ENCODE assay signal across 8 cellular contexts in the genomic region with DNA sequence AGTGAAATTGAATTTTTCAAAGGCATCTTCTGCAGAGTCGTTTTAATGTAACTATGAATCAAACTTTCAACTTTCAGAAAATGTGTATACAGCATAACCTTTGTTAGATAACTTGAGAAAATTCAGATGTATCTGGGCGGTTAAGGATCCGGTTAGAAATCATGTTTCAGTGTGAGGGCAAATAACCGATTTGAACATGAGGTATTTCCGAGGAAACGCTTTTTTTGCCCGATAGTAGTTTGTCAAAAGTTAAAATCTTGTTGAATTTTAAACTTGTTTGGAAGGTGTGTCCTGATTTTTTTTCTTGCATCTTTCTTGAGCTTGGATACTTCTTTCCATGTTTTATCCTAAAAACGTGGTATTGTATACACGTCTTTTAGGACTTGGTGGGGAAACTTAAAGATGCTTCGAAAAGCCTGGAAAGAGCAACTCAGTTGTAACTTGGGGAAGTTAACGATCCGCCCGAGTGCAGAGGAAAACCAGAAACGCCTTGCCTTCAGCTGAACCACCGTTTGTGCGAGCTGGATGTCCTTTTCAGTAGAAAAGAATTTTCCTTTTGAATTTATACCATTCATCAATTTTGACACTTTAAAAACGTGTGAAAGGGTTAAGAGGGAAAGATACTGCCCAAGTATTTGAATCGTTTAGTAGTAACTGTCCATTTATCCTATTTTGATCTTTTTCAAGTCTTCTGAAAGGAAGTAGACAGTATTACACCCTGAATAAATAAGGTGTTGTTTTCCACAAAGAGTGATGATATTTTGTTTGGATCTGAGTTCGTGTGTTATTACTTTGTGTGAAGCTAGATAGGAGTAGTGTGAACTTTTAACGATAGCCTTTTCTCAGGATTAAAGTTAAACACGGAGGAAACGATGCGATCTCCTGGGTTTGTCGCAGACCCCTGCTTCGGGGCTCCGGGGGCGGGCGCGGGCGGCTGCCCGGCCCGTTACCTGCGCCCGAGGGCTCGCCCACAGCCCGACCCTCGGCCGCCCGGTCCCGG. TPM values are rescaled to one million over a fixed set of nuclear protein-coding genes. Genes with fewer than 3 reads are reported as not detected.
DNase-seq lines count a peak whose midpoint lies in the region; ATAC-seq and TF ChIP-seq lines count a peak whose summit lies in the region.

No MANE protein-coding gene starts in this region.

- no peak overlapping the region for H3K27ac ChIP-seq in OCI-LY1 (ENCODE audit: low read depth, low read length, poor library complexity, severe bottlenecking)
- no peak overlapping the region for H3K27ac ChIP-seq in ectodermal cell (ENCODE audit: insufficient read depth, low read depth, low read length, poor library complexity, severe bottlenecking)
- no peak overlapping the region for H3K27ac ChIP-seq in neural progenitor cell

- H3K4me2 ChIP-seq in OCI-LY1 (ENCODE audit: low read length) (peak overlapping the region; percentile 58), neural progenitor cell (peak overlapping the region; percentile 75)

- H3K27me3 Mint-ChIP-seq in neural progenitor cell (ENCODE audit: insufficient read depth, low read depth) = peaks cover 47% of the 10 kb centered on the region

- H3K4me3 ChIP-seq in GM08714 (ENCODE audit: low read length) = peak overlapping the region; percentile 89
- H3K4me3 ChIP-seq in OCI-LY1 (ENCODE audit: low read depth, low read length, poor library complexity, severe bottlenecking) = peak overlapping the region; percentile 42
- peak overlapping the region; percentile 26 for H3K4me3 ChIP-seq in ectodermal cell (ENCODE audit: insufficient read depth, low read depth, low read length)
- H3K4me3 ChIP-seq in neural progenitor cell = peak overlapping the region; percentile 45

- H3K9me3 Mint-ChIP-seq in neural progenitor cell = peaks cover 6% of the 10 kb centered on the region

- H3K4me3 Mint-ChIP-seq in neural progenitor cell = peak overlapping the region; percentile 88

- peaks cover 5% of the 10 kb centered on the region for H3K36me3 Mint-ChIP-seq in neural progenitor cell

- no peaks in the 10 kb centered on the region for H3F3A ChIP-seq in OCI-LY1 (ENCODE audit: insufficient read depth, low read length)
- peaks cover 63% of the 10 kb centered on the region for H3F3A ChIP-seq in neural progenitor cell (ENCODE audit: low read depth)

- ATAC-seq in GM19452 (IDR thresholded peaks at IDR 0.05; ENCODE audit: unreplicated experiment) = no peak

- H3K36me3 ChIP-seq in OCI-LY1 (ENCODE audit: insufficient read depth, low read length) (peaks cover 6% of the 10 kb centered on the region; the same call in 1 of the 2 replicates), ectodermal cell (ENCODE audit: control insufficient read depth, insufficient read depth, low read length) (no peaks in the 10 kb centered on the region), neural progenitor cell (no peaks in the 10 kb centered on the region)

- no peaks in the 10 kb centered on the region for H3K9me3 ChIP-seq in OCI-LY1 (ENCODE audit: low read length)
- no peaks in the 10 kb centered on the region for H3K9me3 ChIP-seq in ectodermal cell (ENCODE audit: control insufficient read depth, low read length)
- no peaks in the 10 kb centered on the region for H3K9me3 ChIP-seq in neural progenitor cell (ENCODE audit: low read depth)

- H3K79me2 ChIP-seq in OCI-LY1 (ENCODE audit: insufficient read depth, low read length) (no peaks in the 10 kb centered on the region), neural progenitor cell (ENCODE audit: low read depth) (peaks cover 29% of the 10 kb centered on the region)

- no peak overlapping the region; the same call in 1 of the 2 replicates for H3K9ac ChIP-seq in OCI-LY1 (ENCODE audit: low read length)
- H3K9ac ChIP-seq in neural progenitor cell = no peak overlapping the region

- H3K4me1 ChIP-seq in OCI-LY1 (ENCODE audit: insufficient read depth, low read length, severe bottlenecking) = peaks cover 57% of the 10 kb centered on the region
- H3K4me1 ChIP-seq in ectodermal cell (ENCODE audit: control insufficient read depth, insufficient read depth, low read length) = peaks cover 29% of the 10 kb centered on the region
- peaks cover 30% of the 10 kb centered on the region for H3K4me1 ChIP-seq in neural progenitor cell

- peak overlapping the region; percentile 57 for H3K27ac Mint-ChIP-seq in neural progenitor cell

- H3K9me2 ChIP-seq in OCI-LY1 (ENCODE audit: low read depth, low read length) = no peaks in the 10 kb centered on the region

- 2 to 3% methylated on average over 38 to 40 of the region's 40 CpGs for WGBS in ectodermal cell, 2 experiments

- H4K20me1 ChIP-seq in OCI-LY1 (ENCODE audit: insufficient read depth, low read length) (peaks cover 3% of the 10 kb centered on the region), neural progenitor cell (ENCODE audit: low read depth) (peaks cover 57% of the 10 kb centered on the region)

- H3K4me1 Mint-ChIP-seq in neural progenitor cell = peaks cover 57% of the 10 kb centered on the region

- H2AFZ ChIP-seq in OCI-LY1 (ENCODE audit: low read length) (no peak overlapping the region), neural progenitor cell (replicated peaks) (no peak overlapping the region)

- H3K27me3 ChIP-seq in OCI-LY1 (ENCODE audit: insufficient read depth, low read length) = peaks cover 3% of the 10 kb centered on the region; the same call in 1 of the 2 replicates
- H3K27me3 ChIP-seq in ectodermal cell (ENCODE audit: control insufficient read depth, insufficient read depth, low read length, poor library complexity, severe bottlenecking) = peaks cover 77% of the 10 kb centered on the region
- peaks cover 76% of the 10 kb centered on the region for H3K27me3 ChIP-seq in neural progenitor cell

- no peak for TF ChIP-seq CTCF in OCI-LY1 (IDR thresholded peaks at IDR 0.05; ENCODE audit: low read length)
- no peak for TF ChIP-seq CTCF in neural progenitor cell (IDR thresholded peaks at IDR 0.05)
- TF ChIP-seq CTCF in GM10266 (IDR thresholded peaks at IDR 0.05; ENCODE audit: control insufficient read depth, insufficient read depth, low read depth, missing control alignments) = no peak

- DNase-seq in neural progenitor cell (ENCODE audit: low spot score) = peak; percentile 64
- no peak for DNase-seq in GM10266 (ENCODE audit: extremely low spot score)
- no peak for DNase-seq in HK-2 (ENCODE audit: unreplicated experiment)
- DNase-seq in MV-4-11 (lab: John Stamatoyannopoulos, UW) = no peak

RNA-seq across cellular contexts. Expression of a gene that starts 1.0 kb away (rescaled TPM):
- 35.4 TPM for polyA plus RNA-seq in ectodermal cell (2013, experiment 1 of 4)
- 35.2 TPM for polyA plus RNA-seq in ectodermal cell (2013, experiment 2 of 4)
- polyA plus RNA-seq in ectodermal cell (2013, experiment 3 of 4) = 34.1 TPM
- 40.3 TPM for polyA plus RNA-seq in ectodermal cell (2013, experiment 4 of 4)
- total RNA-seq in neural progenitor cell (ENCODE audit: low replicate concordance) = 39.9 and 59.1 TPM in 2 replicates

RNA-seq across cellular contexts. Expression of a gene that starts 3.7 kb away (rescaled TPM):
- polyA plus RNA-seq in ectodermal cell (2013, experiment 1 of 4) = 20.5 TPM
- polyA plus RNA-seq in ectodermal cell (2013, experiment 2 of 4) = 22.0 TPM
- polyA plus RNA-seq in ectodermal cell (2013, experiment 3 of 4) = 19.9 TPM
- polyA plus RNA-seq in ectodermal cell (2013, experiment 4 of 4) = 23.6 TPM
- 13.6 and 16.3 TPM in 2 replicates for total RNA-seq in neural progenitor cell (ENCODE audit: low replicate concordance)

RNA-seq across cellular contexts. Expression of a gene that starts 25.4 kb away (rescaled TPM):
- polyA plus RNA-seq in ectodermal cell (2013, experiment 1 of 4) = 2.5 TPM
- 3.5 TPM for polyA plus RNA-seq in ectodermal cell (2013, experiment 2 of 4)
- 2.4 TPM for polyA plus RNA-seq in ectodermal cell (2013, experiment 3 of 4)
- 3.4 TPM for polyA plus RNA-seq in ectodermal cell (2013, experiment 4 of 4)
- 0.71 and 2.3 TPM in 2 replicates for total RNA-seq in neural progenitor cell (ENCODE audit: low replicate concordance)

Comparison
In these comparisons a context has a peak if more than half of its experiments do, and no peak if none do; other contexts are left out.
1. H3K4me3 ChIP-seq: peak in every context shown above with its lines; median percentile 89 in GM08714; 45 in neural progenitor cell; 42 in OCI-LY1; 26 in ectodermal cell.